Comparison of ENCODE assay signal across 8 cellular contexts in genomic region chr5:113520429-113520828, GRCh38. TPM values are rescaled to one million over a fixed set of nuclear protein-coding genes. Genes with fewer than 3 reads are reported as not detected.
DNase-seq lines count a peak whose midpoint lies in the region; ATAC-seq and TF ChIP-seq lines count a peak whose summit lies in the region.

No MANE protein-coding gene starts in this region.

- no peak overlapping the region for H3K27ac Mint-ChIP-seq in activated T-cell treated with anti-CD3 and anti-CD28 coated beads, Interleukin-2, amount 50 U/mL, for 72 hours

- H3K4me3 Mint-ChIP-seq in activated T-cell treated with anti-CD3 and anti-CD28 coated beads, Interleukin-2, amount 50 U/mL, for 72 hours: peak overlapping the region; percentile 15 to 37

- DNase-seq in AG10803 (ENCODE audit: low read depth) (peak; percentile 46), mucosa of descending colon (no peak), kidney glomerular epithelial cell (lab: John Stamatoyannopoulos, UW) (no peak)
- peak; percentile 57 to 59 for DNase-seq in activated T-cell treated with anti-CD3 and anti-CD28 coated beads, Interleukin-2, amount 50 U/mL, for 72 hours
- no peak for DNase-seq in NK-92 treated with Interleukin-12 subunit alpha and Interleukin-12 subunit beta, amount 100 ng/mL, for 24 hours (lab: John Stamatoyannopoulos, UW)

- ATAC-seq in GM18909 (IDR thresholded peaks at IDR 0.05; ENCODE audit: poor library complexity, unreplicated experiment) (peak; percentile 67), HG02973 (IDR thresholded peaks at IDR 0.05; ENCODE audit: unreplicated experiment) (peak; percentile 81), mucosa of descending colon (no peak), GM21786 (IDR thresholded peaks at IDR 0.05; ENCODE audit: unreplicated experiment) (no peak)
- peak; percentile 97 to 98 for ATAC-seq in activated T-cell treated with anti-CD3 and anti-CD28 coated beads, Interleukin-2, amount 50 U/mL, for 72 hours (replicated peaks in 1 of 2)

- H3K36me3 Mint-ChIP-seq in activated T-cell treated with anti-CD3 and anti-CD28 coated beads, Interleukin-2, amount 50 U/mL, for 72 hours (ENCODE audit: insufficient read depth in 2 of 2): peaks cover 7 to 14% of the 10 kb centered on the region in 2 donors

- no peak overlapping the region for H3K4me3 ChIP-seq in AG10803 (ENCODE audit: low read length)
- H3K4me3 ChIP-seq in mucosa of descending colon: no peak overlapping the region

- H3K27me3 Mint-ChIP-seq in activated T-cell treated with anti-CD3 and anti-CD28 coated beads, Interleukin-2, amount 50 U/mL, for 72 hours (ENCODE audit: low read depth): no peaks in the 10 kb centered on the region

- no peaks in the 10 kb centered on the region for H3K36me3 ChIP-seq in mucosa of descending colon (ENCODE audit: low read depth)

- H3K9me3 ChIP-seq in mucosa of descending colon: no peaks in the 10 kb centered on the region

- intact Hi-C loops in mucosa of descending colon (cut with DNase I, micrococcal nuclease): no loop called here

- TF ChIP-seq CTCF in AG10803 (conservative IDR thresholded peaks at IDR 0.05; ENCODE audit: low read length): no peak
- no peak for TF ChIP-seq CTCF in mucosa of descending colon (IDR thresholded peaks at IDR 0.05)

- H3K9me3 Mint-ChIP-seq in activated T-cell treated with anti-CD3 and anti-CD28 coated beads, Interleukin-2, amount 50 U/mL, for 72 hours: no peaks in the 10 kb centered on the region

- peaks cover 74% of the 10 kb centered on the region for H3K4me1 Mint-ChIP-seq in activated T-cell treated with anti-CD3 and anti-CD28 coated beads, Interleukin-2, amount 50 U/mL, for 72 hours (ENCODE audit: low read depth)

- H3K4me1 ChIP-seq in mucosa of descending colon (ENCODE audit: low read depth): peaks cover 5% of the 10 kb centered on the region

RNA-seq across cellular contexts. Expression of gene YTHDC2, which starts 6.9 kb away (rescaled TPM):
- 10 to 100 TPM; 21.9 to 27.4 TPM for total RNA-seq in activated T-cell treated with anti-CD3 and anti-CD28 coated beads, Interleukin-2, amount 50 U/mL, for 72 hours
- 10 to 100 TPM; 19.3 to 23.5 (median 22.4) TPM for total RNA-seq in mucosa of descending colon

RNA-seq across cellular contexts. Expression of gene MCC, which starts 32.2 kb away (rescaled TPM):
- 1 to 10 TPM; 3.3 to 4.2 TPM for total RNA-seq in activated T-cell treated with anti-CD3 and anti-CD28 coated beads, Interleukin-2, amount 50 U/mL, for 72 hours
- 1 to 10 TPM; 1.5 to 7.4 (median 4.4) TPM for total RNA-seq in mucosa of descending colon

Comparison
In these comparisons a context has a peak if more than half of its experiments do, and no peak if none do; other contexts are left out.
1. DNase-seq: peak in AG10803 (single experiment) and activated T-cell treated with anti-CD3 and anti-CD28 coated beads, Interleukin-2, amount 50 U/mL, for 72 hours (2 of 2); none in mucosa of descending colon (0 of 3), kidney glomerular epithelial cell (single experiment) and NK-92 treated with Interleukin-12 subunit alpha and Interleukin-12 subunit beta, amount 100 ng/mL, for 24 hours (single experiment).
2. ATAC-seq: peak in GM18909 (single experiment), HG02973 (single experiment) and activated T-cell treated with anti-CD3 and anti-CD28 coated beads, Interleukin-2, amount 50 U/mL, for 72 hours (2 of 2); none in mucosa of descending colon (single experiment) and GM21786 (single experiment).